ENCODE assay signal across 31 cellular contexts in the genomic region with DNA sequence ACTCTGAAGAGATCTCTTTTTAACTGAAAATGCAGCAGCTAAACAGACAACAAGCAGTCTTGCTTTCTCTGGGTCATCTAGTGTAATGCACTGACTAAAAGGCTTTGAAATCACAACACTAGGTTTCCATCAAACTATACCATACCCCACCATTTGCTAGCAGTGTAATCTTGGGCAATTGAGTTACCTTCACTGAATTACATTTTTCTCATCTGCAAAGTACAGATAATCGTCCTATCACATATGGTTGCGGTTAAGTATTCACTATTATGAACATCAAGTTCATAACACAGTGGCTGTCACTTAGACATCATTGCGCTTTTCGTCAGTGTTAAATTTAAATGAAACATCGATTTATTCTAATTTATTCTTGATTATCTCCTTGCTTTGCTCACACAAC.
"Had no signal": no experiment of that assay in that cellular context is flagged by ENCODE, and none has a peak within 500 bp of the region (broad histone marks: within the 10 kb centered on the region; RNA-seq: fewer than 3 reads in every experiment).

No MANE protein-coding gene starts in this region.

- DNase-seq: activated CD4-positive, alpha-beta memory T cell treated with anti-CD3 and anti-CD28 coated beads for 36 hours; activated CD4-positive, alpha-beta T cell treated with anti-CD3 and anti-CD28 coated beads for 36 hours; activated CD4-positive, alpha-beta T cell treated with anti-CD3 and anti-CD28 coated beads, Interleukin-2, amount 10 ng/mL, durations not matched to agents 24 days and 14 days; activated CD4-positive, CD25-positive, alpha-beta regulatory T cell; activated CD4-positive, CD25-positive, alpha-beta regulatory T cell treated with anti-CD3 and anti-CD28 coated beads, Interleukin-2, amount 50 U/mL, for 72 hours; activated CD8-positive, alpha-beta memory T cell treated with anti-CD3 and anti-CD28 coated beads, Interleukin-2, amount 10 ng/mL, durations not matched to agents 7 days and 5 days; activated CD8-positive, alpha-beta memory T cell treated with anti-CD3 and anti-CD28 coated beads, Interleukin-2, amount 50 U/mL, for 4 hours; activated CD8-positive, alpha-beta T cell treated with anti-CD3 and anti-CD28 coated beads, Interleukin-2, amount 10 ng/mL, durations not matched to agents 7 days and 5 days; activated effector memory CD4-positive, alpha-beta T cell treated with anti-CD3 and anti-CD28 coated beads, Interleukin-2, amount 50 U/mL, for 16 hours; activated naive CD4-positive, alpha-beta T cell treated with anti-CD3 and anti-CD28 coated beads for 36 hours; activated naive CD8-positive, alpha-beta T cell treated with anti-CD3 and anti-CD28 coated beads for 36 hours; activated naive CD8-positive, alpha-beta T cell treated with anti-CD3 and anti-CD28 coated beads, Interleukin-2, amount 50 U/mL, for 24 hours; activated T-cell treated with anti-CD3 and anti-CD28 coated beads, Interleukin-2, amount 50 U/mL, for 1 hour; activated T-cell treated with anti-CD3 and anti-CD28 coated beads, Interleukin-2, amount 50 U/mL, for 48 hours; adrenal gland; amygdala; aorta; body of pancreas; caudate nucleus; cortex of kidney; dermis blood vessel endothelial cell; effector CD8-positive, alpha-beta T cell; esophagus squamous epithelium; head of caudate nucleus; T-helper 2 cell had no signal

- FAIRE-seq: endothelial cell of umbilical vein, frontal cortex had no signal

- H3K9me3 Mint-ChIP-seq: activated CD4-positive, alpha-beta memory T cell treated with anti-CD3 and anti-CD28 coated beads for 36 hours; activated CD4-positive, alpha-beta T cell treated with anti-CD3 and anti-CD28 coated beads, Interleukin-2, amount 10 ng/mL, durations not matched to agents 24 days and 14 days; activated naive CD4-positive, alpha-beta T cell treated with anti-CD3 and anti-CD28 coated beads for 36 hours; activated naive CD4-positive, alpha-beta T cell treated with anti-CD3 and anti-CD28 coated beads, Interleukin-2, amount 50 U/mL, for 24 hours; activated naive CD8-positive, alpha-beta T cell treated with anti-CD3 and anti-CD28 coated beads for 36 hours; activated naive CD8-positive, alpha-beta T cell treated with anti-CD3 and anti-CD28 coated beads, Interleukin-2, amount 50 U/mL, for 24 hours; activated T-helper 1 cell treated with anti-CD3 and anti-CD28 coated beads, Interleukin-12 subunit alpha, Interleukin-12 subunit beta, Interleukin-2, Interleukin-4 antibody, amounts not matched to agents 30 ng/mL and 10 ng/mL and 1 ng/mL, durations not matched to agents 14 hours and 24 hours and 36 hours; activated T-helper 2 cell treated with anti-CD3 and anti-CD28 coated beads, Interferon-gamma antibody, Interleukin-2, Interleukin-4, amounts not matched to agents 10 μg/mL and 5 μg/mL and 100 μg/mL, durations not matched to agents 14 hours and 24 hours and 36 hours had no signal

- H3K27ac ChIP-seq: adrenal gland, body of pancreas, epithelial cell of prostate, esophagus squamous epithelium had no signal

- ATAC-seq: activated CD4-positive, alpha-beta T cell treated with anti-CD3 and anti-CD28 coated beads for 36 hours; activated CD8-positive, alpha-beta memory T cell treated with anti-CD3 and anti-CD28 coated beads, Interleukin-2, amount 10 ng/mL, durations not matched to agents 7 days and 5 days; activated CD8-positive, alpha-beta T cell treated with anti-CD3 and anti-CD28 coated beads, Interleukin-2, amount 10 ng/mL, durations not matched to agents 7 days and 5 days; activated naive CD8-positive, alpha-beta T cell treated with anti-CD3 and anti-CD28 coated beads, Interleukin-2, amount 50 U/mL, for 24 hours; body of pancreas had no signal

- H3K36me3 ChIP-seq: adrenal gland, esophagus squamous epithelium had no signal

- H3K4me1 Mint-ChIP-seq: activated CD4-positive, alpha-beta T cell treated with anti-CD3 and anti-CD28 coated beads for 36 hours; activated CD4-positive, alpha-beta T cell treated with anti-CD3 and anti-CD28 coated beads, Interleukin-2, amount 10 ng/mL, durations not matched to agents 24 days and 14 days; activated CD8-positive, alpha-beta memory T cell treated with anti-CD3 and anti-CD28 coated beads, Interleukin-2, amount 10 ng/mL, durations not matched to agents 7 days and 5 days; activated naive CD4-positive, alpha-beta T cell treated with anti-CD3 and anti-CD28 coated beads, Interleukin-2, amount 50 U/mL, for 24 hours; activated naive CD8-positive, alpha-beta T cell treated with anti-CD3 and anti-CD28 coated beads for 36 hours; activated naive CD8-positive, alpha-beta T cell treated with anti-CD3 and anti-CD28 coated beads, Interleukin-2, amount 50 U/mL, for 24 hours had no signal

- H3K27me3 ChIP-seq: adrenal gland, body of pancreas, esophagus squamous epithelium had no signal

- H3K36me3 Mint-ChIP-seq: activated CD4-positive, alpha-beta memory T cell treated with anti-CD3 and anti-CD28 coated beads for 36 hours; activated CD8-positive, alpha-beta memory T cell treated with anti-CD3 and anti-CD28 coated beads, Interleukin-2, amount 10 ng/mL, durations not matched to agents 7 days and 5 days; activated naive CD4-positive, alpha-beta T cell treated with anti-CD3 and anti-CD28 coated beads, Interleukin-2, amount 50 U/mL, for 24 hours; activated naive CD8-positive, alpha-beta T cell treated with anti-CD3 and anti-CD28 coated beads for 36 hours had no signal

- H3K9me3 ChIP-seq: adrenal gland, body of pancreas, esophagus squamous epithelium had no signal

- H3K27ac Mint-ChIP-seq: activated CD4-positive, alpha-beta memory T cell treated with anti-CD3 and anti-CD28 coated beads for 36 hours; activated CD4-positive, alpha-beta T cell treated with anti-CD3 and anti-CD28 coated beads for 36 hours; activated CD4-positive, alpha-beta T cell treated with anti-CD3 and anti-CD28 coated beads, Interleukin-2, amount 10 ng/mL, durations not matched to agents 24 days and 14 days; activated CD8-positive, alpha-beta memory T cell treated with anti-CD3 and anti-CD28 coated beads, Interleukin-2, amount 10 ng/mL, durations not matched to agents 7 days and 5 days; activated CD8-positive, alpha-beta T cell treated with anti-CD3 and anti-CD28 coated beads, Interleukin-2, amount 10 ng/mL, durations not matched to agents 7 days and 5 days; activated naive CD4-positive, alpha-beta T cell treated with anti-CD3 and anti-CD28 coated beads for 36 hours; activated naive CD4-positive, alpha-beta T cell treated with anti-CD3 and anti-CD28 coated beads, Interleukin-2, amount 50 U/mL, for 24 hours; activated naive CD8-positive, alpha-beta T cell treated with anti-CD3 and anti-CD28 coated beads for 36 hours; activated naive CD8-positive, alpha-beta T cell treated with anti-CD3 and anti-CD28 coated beads, Interleukin-2, amount 50 U/mL, for 24 hours; activated T-helper 1 cell treated with anti-CD3 and anti-CD28 coated beads, Interleukin-12 subunit alpha, Interleukin-12 subunit beta, Interleukin-2, Interleukin-4 antibody, amounts not matched to agents 30 ng/mL and 10 ng/mL and 1 ng/mL, durations not matched to agents 14 hours and 24 hours and 36 hours; activated T-helper 2 cell treated with anti-CD3 and anti-CD28 coated beads, Interferon-gamma antibody, Interleukin-2, Interleukin-4, amounts not matched to agents 10 μg/mL and 5 μg/mL and 100 μg/mL, durations not matched to agents 14 hours and 24 hours and 36 hours had no signal

- H3K4me1 ChIP-seq: adrenal gland, body of pancreas, esophagus squamous epithelium had no signal

- H3K4me3 Mint-ChIP-seq: activated CD4-positive, alpha-beta memory T cell treated with anti-CD3 and anti-CD28 coated beads for 36 hours; activated CD4-positive, alpha-beta T cell treated with anti-CD3 and anti-CD28 coated beads for 36 hours; activated CD4-positive, alpha-beta T cell treated with anti-CD3 and anti-CD28 coated beads, Interleukin-2, amount 10 ng/mL, durations not matched to agents 24 days and 14 days; activated CD8-positive, alpha-beta memory T cell treated with anti-CD3 and anti-CD28 coated beads, Interleukin-2, amount 10 ng/mL, durations not matched to agents 7 days and 5 days; activated CD8-positive, alpha-beta T cell treated with anti-CD3 and anti-CD28 coated beads, Interleukin-2, amount 10 ng/mL, durations not matched to agents 7 days and 5 days; activated naive CD4-positive, alpha-beta T cell treated with anti-CD3 and anti-CD28 coated beads for 36 hours; activated naive CD4-positive, alpha-beta T cell treated with anti-CD3 and anti-CD28 coated beads, Interleukin-2, amount 50 U/mL, for 24 hours; activated naive CD8-positive, alpha-beta T cell treated with anti-CD3 and anti-CD28 coated beads for 36 hours; activated naive CD8-positive, alpha-beta T cell treated with anti-CD3 and anti-CD28 coated beads, Interleukin-2, amount 50 U/mL, for 24 hours; activated T-helper 1 cell treated with anti-CD3 and anti-CD28 coated beads, Interleukin-12 subunit alpha, Interleukin-12 subunit beta, Interleukin-2, Interleukin-4 antibody, amounts not matched to agents 30 ng/mL and 10 ng/mL and 1 ng/mL, durations not matched to agents 14 hours and 24 hours and 36 hours had no signal

- H3K27me3 Mint-ChIP-seq: activated CD4-positive, alpha-beta memory T cell treated with anti-CD3 and anti-CD28 coated beads for 36 hours; activated CD4-positive, alpha-beta T cell treated with anti-CD3 and anti-CD28 coated beads for 36 hours; activated CD4-positive, alpha-beta T cell treated with anti-CD3 and anti-CD28 coated beads, Interleukin-2, amount 10 ng/mL, durations not matched to agents 24 days and 14 days; activated CD8-positive, alpha-beta memory T cell treated with anti-CD3 and anti-CD28 coated beads, Interleukin-2, amount 10 ng/mL, durations not matched to agents 7 days and 5 days; activated naive CD4-positive, alpha-beta T cell treated with anti-CD3 and anti-CD28 coated beads, Interleukin-2, amount 50 U/mL, for 24 hours; activated naive CD8-positive, alpha-beta T cell treated with anti-CD3 and anti-CD28 coated beads for 36 hours; activated naive CD8-positive, alpha-beta T cell treated with anti-CD3 and anti-CD28 coated beads, Interleukin-2, amount 50 U/mL, for 24 hours had no signal

- H3K4me3 ChIP-seq: adrenal gland, body of pancreas, esophagus squamous epithelium had no signal
